Comparison of ENCODE assay signal across 16 cellular contexts in the genomic region with DNA sequence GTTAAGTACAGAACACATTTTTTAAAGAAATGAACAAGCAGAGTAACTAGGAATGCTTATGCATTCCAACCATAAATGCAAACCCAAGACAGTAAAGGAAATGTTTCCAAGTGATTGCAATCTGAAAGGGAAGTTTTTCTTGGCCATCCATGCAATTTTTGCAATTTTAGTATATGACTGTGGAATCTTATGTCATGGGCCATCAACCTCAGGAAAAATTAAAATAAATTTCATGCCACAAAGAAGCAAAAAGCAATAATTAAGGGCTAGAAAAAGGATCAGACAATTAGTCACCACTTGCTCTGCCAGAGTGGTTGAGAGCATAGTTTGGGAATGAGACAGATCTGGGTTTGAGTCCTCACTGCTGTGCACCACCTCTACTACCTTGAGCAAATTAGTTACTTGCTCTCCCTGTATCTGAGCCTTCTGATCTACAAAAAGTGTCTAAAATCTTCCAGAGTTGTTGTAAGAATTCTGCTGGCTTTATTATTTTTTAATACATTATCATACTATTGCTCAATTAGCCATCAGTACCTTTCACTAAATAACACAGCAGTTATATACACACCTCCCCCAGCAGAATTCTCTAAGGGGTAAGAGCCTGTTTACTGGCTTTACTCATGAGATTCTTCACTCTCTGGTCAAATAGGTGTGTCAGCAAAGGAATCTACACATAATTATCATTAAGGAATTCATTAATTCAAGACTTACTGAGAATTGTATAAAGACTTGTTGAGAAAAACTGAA. TPM values are rescaled to one million over a fixed set of nuclear protein-coding genes. Genes with fewer than 3 reads are reported as not detected.
A peak's percentile ranks its signal among the peaks of the same experiment; 100 is the strongest.
DNase-seq lines count a peak whose midpoint lies in the region; ATAC-seq and TF ChIP-seq lines count a peak whose summit lies in the region.
"Had no signal": no experiment of that assay in that cellular context is flagged by ENCODE, and none has a peak within 500 bp of the region (broad histone marks: within the 10 kb centered on the region; RNA-seq: fewer than 3 reads in every experiment).

No MANE protein-coding gene starts in this region.

- H2BK120ac ChIP-seq in mesendoderm (ENCODE audit: low read depth, low read length), result no peak overlapping the region

- H3K4me3 ChIP-seq in fibroblast of villous mesenchyme (ENCODE audit: low read depth, low read length) (no peak overlapping the region), mesendoderm (ENCODE audit: low read length) (no peak overlapping the region)
- H3K4me3 ChIP-seq: transverse colon had no signal

- H3K79me1 ChIP-seq in mesendoderm (ENCODE audit: low read length), result no peaks in the 10 kb centered on the region

- no peak overlapping the region for H3K23ac ChIP-seq in mesendoderm (ENCODE audit: low read length)

- no peak overlapping the region for H3K27ac ChIP-seq in mesendoderm (ENCODE audit: low read depth, low read length)
- H3K27ac ChIP-seq: transverse colon had no signal

- H3K9me3 Mint-ChIP-seq in HFFc6, result no peaks in the 10 kb centered on the region
- H3K9me3 Mint-ChIP-seq: neural crest cell had no signal

- H3K4me1 ChIP-seq in mesendoderm (ENCODE audit: control insufficient read depth, low read depth, low read length), result no peaks in the 10 kb centered on the region
- H3K4me1 ChIP-seq: transverse colon had no signal

- no peak overlapping the region for H2AK5ac ChIP-seq in mesendoderm (ENCODE audit: low read length)

- no peak overlapping the region for H4K5ac ChIP-seq in mesendoderm (ENCODE audit: low read length)

- no peak overlapping the region for H3K9ac ChIP-seq in mesendoderm (ENCODE audit: low read length)

- no peak overlapping the region for H4K8ac ChIP-seq in mesendoderm (ENCODE audit: low read depth, low read length)

- H3K4me3 Mint-ChIP-seq in HFFc6, result peak overlapping the region; percentile 29
- H3K4me3 Mint-ChIP-seq: neural crest cell had no signal

- H3K27me3 ChIP-seq in mesendoderm (ENCODE audit: insufficient read depth, low read length, poor library complexity), result no peaks in the 10 kb centered on the region
- H3K27me3 ChIP-seq: transverse colon had no signal

- peak overlapping the region; percentile 79 for H3K27ac Mint-ChIP-seq in HFFc6

- no peak overlapping the region for H2BK5ac ChIP-seq in mesendoderm (ENCODE audit: low read length)

- TF ChIP-seq CTCF in HFFc6 (IDR thresholded peaks at IDR 0.05) (no peak), fibroblast of villous mesenchyme (IDR thresholded peaks at IDR 0.05; ENCODE audit: insufficient read depth, low read depth, low read length) (no peak)

- H3K18ac ChIP-seq in mesendoderm (ENCODE audit: low read length), result no peak overlapping the region

- ATAC-seq in HG02798 (IDR thresholded peaks at IDR 0.05; ENCODE audit: poor library complexity, unreplicated experiment) (no peak), GM21723 (IDR thresholded peaks at IDR 0.05; ENCODE audit: unreplicated experiment) (no peak)
- ATAC-seq: left ventricle myocardium superior, Panc1 had no signal

- H2BK15ac ChIP-seq in mesendoderm (replicated peaks; ENCODE audit: low read depth), result no peak overlapping the region

- no peaks in the 10 kb centered on the region for H3K36me3 ChIP-seq in mesendoderm (ENCODE audit: control insufficient read depth, insufficient read depth, low read length)
- H3K36me3 ChIP-seq: transverse colon had no signal

- H3K4ac ChIP-seq in mesendoderm (ENCODE audit: low read depth, low read length), result no peak overlapping the region

- H3K56ac ChIP-seq in mesendoderm (ENCODE audit: low read length), result no peak overlapping the region

- no peak overlapping the region for H3K4me2 ChIP-seq in mesendoderm (ENCODE audit: low read length)

- H3K79me2 ChIP-seq in mesendoderm (ENCODE audit: control insufficient read depth, insufficient read depth, low read length), result no peaks in the 10 kb centered on the region

- H3K27me3 Mint-ChIP-seq in HFFc6 (ENCODE audit: insufficient read depth), result no peaks in the 10 kb centered on the region

- H3K4me1 Mint-ChIP-seq in HFFc6 (ENCODE audit: low read depth), result peaks cover 65% of the 10 kb centered on the region
- H3K4me1 Mint-ChIP-seq: neural crest cell had no signal

- DNase-seq in HFFc6 (peak; percentile 95), amniotic epithelial cell (ENCODE audit: low read depth) (peak; percentile 76), fibroblast of villous mesenchyme (ENCODE audit: low read depth) (peak; percentile 78), stromal cell of bone marrow (ENCODE audit: low read depth) (peak; percentile 86), AML-193 (lab: John Stamatoyannopoulos, UW) (no peak), mesendoderm (no peak)
- DNase-seq: activated naive CD4-positive, alpha-beta T cell; left ventricle myocardium superior; MV-4-11; NCI-H446; T-helper 9 cell; transverse colon had no signal

- peaks cover 2% of the 10 kb centered on the region; the same call in 1 of the 2 replicates for H3K36me3 Mint-ChIP-seq in HFFc6 (ENCODE audit: low read depth)

RNA-seq across cellular contexts. Expression of a gene that starts 49.8 kb away (rescaled TPM):
- total RNA-seq in HFFc6 (2021; fragmentation: NEBNext Ultra II Directional; extraction: Animal tissue kit (Norgen Biotek cat#: 25700)), result 100 to 1,000 TPM; 584 to 754 (median 609) TPM
- 333 and 621 TPM in 2 replicates for total RNA-seq in fibroblast of villous mesenchyme
- 1.1 TPM for polyA plus RNA-seq in mesendoderm (2013, experiment 1 of 2)
- 0.98 TPM for polyA plus RNA-seq in mesendoderm (2013, experiment 2 of 2)

Comparison
In these comparisons a context has a peak if more than half of its experiments do, and no peak if none do; other contexts are left out.
1. DNase-seq: peak in HFFc6 (single experiment), amniotic epithelial cell (single experiment), fibroblast of villous mesenchyme (single experiment) and stromal cell of bone marrow (single experiment); none in AML-193 (0 of 2) and mesendoderm (single experiment).